ENCODE assay signal across 16 cellular contexts in the genomic region with DNA sequence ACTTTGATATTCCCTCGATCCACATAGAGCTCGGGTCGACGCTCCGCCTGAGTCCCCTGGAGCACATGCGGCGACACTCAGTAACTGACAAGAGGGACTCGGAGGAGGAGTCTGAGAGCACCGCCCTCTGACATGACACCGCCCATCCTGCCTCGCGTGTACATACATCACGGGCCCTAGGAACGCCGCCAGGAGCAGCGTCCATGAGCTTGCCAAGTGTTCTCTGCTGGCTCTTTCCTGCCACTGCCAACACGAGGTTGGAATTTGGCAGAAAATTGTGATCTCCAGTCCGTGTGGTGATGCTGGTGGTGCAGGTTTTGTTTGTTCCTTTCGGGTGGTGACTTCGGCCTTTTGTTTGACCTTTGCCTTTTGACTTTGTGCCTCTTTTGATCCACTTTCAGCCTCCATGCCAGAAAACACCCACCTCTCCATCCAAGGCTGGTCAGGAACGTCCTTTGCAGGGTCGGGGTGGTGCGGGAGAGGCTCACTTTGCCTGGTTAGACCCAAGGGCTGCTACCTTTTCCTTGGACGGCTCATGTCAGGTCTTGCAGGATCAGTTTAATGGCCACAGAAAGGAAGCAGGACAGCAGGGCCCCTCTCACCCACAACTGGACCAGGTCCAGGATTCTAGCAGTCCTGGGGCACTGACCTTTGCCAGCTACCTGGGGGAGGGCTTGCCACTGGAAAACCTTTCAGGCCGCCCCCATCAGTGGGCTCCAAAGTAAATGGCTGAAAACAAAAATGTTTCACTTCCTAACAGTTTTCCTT. TPM values are rescaled to one million over a fixed set of nuclear protein-coding genes. Genes with fewer than 3 reads are reported as not detected.
DNase-seq lines count a peak whose midpoint lies in the region; ATAC-seq, FAIRE-seq and TF ChIP-seq lines count a peak whose summit lies in the region.
"Had no signal": no experiment of that assay in that cellular context is flagged by ENCODE, and none has a peak within 500 bp of the region (broad histone marks: within the 10 kb centered on the region; RNA-seq: fewer than 3 reads in every experiment).

No MANE protein-coding gene starts in this region.

- TF ChIP-seq CTCF in MCF 10A (IDR thresholded peaks at IDR 0.05; ENCODE audit: unreplicated experiment) (no peak), breast epithelium (IDR thresholded peaks at IDR 0.05) (no peak), bronchial epithelial cell (IDR thresholded peaks at IDR 0.05; ENCODE audit: insufficient read depth, low read length, severe bottlenecking) (no peak), coronary artery (IDR thresholded peaks at IDR 0.05) (no peak)

- no peak overlapping the region for H3K27ac ChIP-seq in breast epithelium
- no peak overlapping the region for H3K27ac ChIP-seq in coronary artery
- H3K27ac ChIP-seq: parathyroid adenoma, PC-9 had no signal

- intact Hi-C loops in MCF 10A (cut with micrococcal nuclease): no loop called here
- intact Hi-C loops in breast epithelium (cut with DNase I; ENCODE audit: low total_unique reads): loop anchor here (10.0 kb wide), 1 partner anchor 1445 kb away; no protein-coding TSS in a partner anchor

- BruUV-seq in MCF 10A (replicated peaks; lab: Mats Ljungman, UMichigan): TSS peak; percentile 8

- peak; percentile 47 for FAIRE-seq in bronchial epithelial cell (lab: Jason Lieb, UNC)
- FAIRE-seq: colon, D721Med had no signal

- H3K36me3 Mint-ChIP-seq in MCF 10A (ENCODE audit: insufficient read depth, unreplicated experiment): peaks cover 55% of the 10 kb centered on the region

- no peak for DNase-seq in MCF 10A (ENCODE audit: unreplicated experiment)
- DNase-seq in breast epithelium (ENCODE audit: low spot score in 2 of 2): no peak
- no peak for DNase-seq in bronchial epithelial cell (ENCODE audit: low read depth)
- peak; percentile 98 for DNase-seq in left lobe of liver (ENCODE audit: low spot score)
- DNase-seq in coronary artery (ENCODE audit: low spot score): no peak
- no peak for DNase-seq in globus pallidus (ENCODE audit: low spot score)
- DNase-seq: activated CD8-positive, alpha-beta T cell treated with anti-CD3 and anti-CD28 coated beads for 36 hours; islet precursor cell; NCI-H510A treated with DMSO at 0.1 percent for 48 hours; PC-9 had no signal

- POLR2A ChIA-PET in MCF 10A (lab: Yijun Ruan, JAX): no interaction called here

- ATAC-seq in left lobe of liver (peak; percentile 89), GM19035 (IDR thresholded peaks at IDR 0.05; ENCODE audit: unreplicated experiment) (no peak), GM19351 (IDR thresholded peaks at IDR 0.05; ENCODE audit: unreplicated experiment) (no peak)
- ATAC-seq: activated CD8-positive, alpha-beta T cell treated with anti-CD3 and anti-CD28 coated beads for 36 hours had no signal

- H3K4me3 Mint-ChIP-seq in MCF 10A (ENCODE audit: unreplicated experiment): no peak overlapping the region
- H3K4me3 Mint-ChIP-seq: activated CD8-positive, alpha-beta T cell treated with anti-CD3 and anti-CD28 coated beads for 36 hours; activated T-helper 1 cell treated with anti-CD3 and anti-CD28 coated beads, Interleukin-12 subunit alpha, Interleukin-12 subunit beta, Interleukin-2, Interleukin-4 antibody, amounts not matched to agents 30 ng/mL and 10 ng/mL and 1 ng/mL, durations not matched to agents 14 hours and 24 hours and 36 hours had no signal

- no peak for TF ChIP-seq POLR2A in breast epithelium (IDR thresholded peaks at IDR 0.05)

- H3K27me3 Mint-ChIP-seq in MCF 10A (ENCODE audit: insufficient read depth, unreplicated experiment): no peaks in the 10 kb centered on the region
- H3K27me3 Mint-ChIP-seq: activated CD8-positive, alpha-beta T cell treated with anti-CD3 and anti-CD28 coated beads for 36 hours had no signal

- H3K9me3 ChIP-seq in breast epithelium: no peaks in the 10 kb centered on the region

- H3K27me3 ChIP-seq in breast epithelium (no peaks in the 10 kb centered on the region), bronchial epithelial cell (ENCODE audit: control insufficient read depth, insufficient read depth, low read length) (no peaks in the 10 kb centered on the region)

- no peak overlapping the region for H3K27ac Mint-ChIP-seq in MCF 10A (ENCODE audit: low read depth, unreplicated experiment)
- H3K27ac Mint-ChIP-seq: activated CD8-positive, alpha-beta T cell treated with anti-CD3 and anti-CD28 coated beads for 36 hours; activated T-helper 1 cell treated with anti-CD3 and anti-CD28 coated beads, Interleukin-12 subunit alpha, Interleukin-12 subunit beta, Interleukin-2, Interleukin-4 antibody, amounts not matched to agents 30 ng/mL and 10 ng/mL and 1 ng/mL, durations not matched to agents 14 hours and 24 hours and 36 hours had no signal

- no peaks in the 10 kb centered on the region for H3K4me1 ChIP-seq in breast epithelium
- H3K4me1 ChIP-seq: parathyroid adenoma had no signal

- H3K4me1 Mint-ChIP-seq in MCF 10A (ENCODE audit: insufficient read depth, unreplicated experiment): no peaks in the 10 kb centered on the region

- CTCF ChIA-PET in MCF 10A (lab: Yijun Ruan, JAX): interaction anchor here (0.6 to 3.2 kb wide), 3 partner anchors 12 to 667 kb away, joined by 3 to 13 read pairs (median 5); no protein-coding TSS in a partner anchor

- H3K4me3 ChIP-seq in breast epithelium (no peak overlapping the region), bronchial epithelial cell (ENCODE audit: low read depth, low read length) (no peak overlapping the region), coronary artery (no peak overlapping the region)
- H3K4me3 ChIP-seq: PC-9 had no signal

- peaks cover 7% of the 10 kb centered on the region for H3K36me3 ChIP-seq in breast epithelium
- H3K36me3 ChIP-seq in bronchial epithelial cell (ENCODE audit: control insufficient read depth, insufficient read depth, low read length): peaks cover 23% of the 10 kb centered on the region

- no peaks in the 10 kb centered on the region for H3K9me3 Mint-ChIP-seq in MCF 10A (ENCODE audit: unreplicated experiment)
- H3K9me3 Mint-ChIP-seq: activated T-helper 1 cell treated with anti-CD3 and anti-CD28 coated beads, Interleukin-12 subunit alpha, Interleukin-12 subunit beta, Interleukin-2, Interleukin-4 antibody, amounts not matched to agents 30 ng/mL and 10 ng/mL and 1 ng/mL, durations not matched to agents 14 hours and 24 hours and 36 hours had no signal

RNA-seq across cellular contexts. Expression of a gene that starts 27.6 kb away (rescaled TPM):
- total RNA-seq in MCF 10A (2022): 67.1 and 67.4 TPM in 2 replicates
- total RNA-seq in breast epithelium: 10 to 100 TPM; 67.2 to 83.0 (median 76.4) TPM
- total RNA-seq in bronchial epithelial cell: 73.5 and 85.8 TPM in 2 replicates
- total RNA-seq in left lobe of liver: 30.6 TPM
